19 cellular contexts compared by ENCODE assay signal in genomic region chr2:221532641-221533040, GRCh38. TPM values are rescaled to one million over a fixed set of nuclear protein-coding genes. Genes with fewer than 3 reads are reported as not detected.
A peak's percentile ranks its signal among the peaks of the same experiment; 100 is the strongest.
DNase-seq lines count a peak whose midpoint lies in the region; ATAC-seq, FAIRE-seq and TF ChIP-seq lines count a peak whose summit lies in the region.
"Had no signal": no experiment of that assay in that cellular context is flagged by ENCODE, and none has a peak within 500 bp of the region (broad histone marks: within the 10 kb centered on the region; RNA-seq: fewer than 3 reads in every experiment).

No MANE protein-coding gene starts in this region.

- no peak overlapping the region for H3K23ac ChIP-seq in neuronal stem cell (ENCODE audit: low read depth, low read length, poor library complexity)

- H3K27ac ChIP-seq in CD4-positive, alpha-beta memory T cell (ENCODE audit: low read depth, low read length), result no peak overlapping the region
- no peak overlapping the region for H3K27ac ChIP-seq in esophagus muscularis mucosa (replicated peaks in 1 of 4)
- H3K27ac ChIP-seq in neuronal stem cell (replicated peaks; ENCODE audit: low read length), result peak overlapping the region; percentile 31
- H3K27ac ChIP-seq in HepG2 (ENCODE audit: extremely low read length, insufficient read depth, low read length), result no peak overlapping the region
- H3K27ac ChIP-seq: HL-60 had no signal

- H3K4me3 Mint-ChIP-seq in CD4-positive, alpha-beta memory T cell, result peak overlapping the region in 1 of 8 donors; percentile 41
- H3K4me3 Mint-ChIP-seq: B cell; CD8-positive, alpha-beta T cell had no signal

- peak overlapping the region; percentile 48 for H3K18ac ChIP-seq in neuronal stem cell (ENCODE audit: low read length)

- no peak for DNase-seq in CD4-positive, alpha-beta memory T cell
- DNase-seq in NCI-H69 (lab: John Stamatoyannopoulos, UW) (peak; percentile 29), esophagus muscularis mucosa (ENCODE audit: extremely low spot score) (peak; percentile 91), neuronal stem cell (ENCODE audit: low spot score) (no peak), lower leg skin (ENCODE audit: low spot score in 2 of 2) (no peak), HepG2 (ENCODE audit: low spot score) (no peak)
- DNase-seq: C1 segment of cervical spinal cord; CD8-positive, alpha-beta T cell; DMS 273 treated with DMSO at 0.1 percent for 48 hours; IMR-90; KG1 had no signal

- H3K9me3 Mint-ChIP-seq in CD4-positive, alpha-beta memory T cell, result peaks cover 0 to 1% (median 0%) of the 10 kb centered on the region in 8 donors
- H3K9me3 Mint-ChIP-seq: CD8-positive, alpha-beta T cell had no signal

- CTCF ChIA-PET in CD4-positive, alpha-beta memory T cell (lab: Charles Lee; ENCODE audit: partially characterized antibody), result no interaction called here
- CTCF ChIA-PET in HepG2 (lab: Yijun Ruan, JAX; ENCODE audit: low intra/inter-chr PET ratio, low total read pairs), result no interaction called here

- no peak overlapping the region for H2BK15ac ChIP-seq in neuronal stem cell (ENCODE audit: low read length)

- TF ChIP-seq CTCF in esophagus muscularis mucosa (IDR thresholded peaks at IDR 0.05), result no peak
- no peak for TF ChIP-seq CTCF in lower leg skin (IDR thresholded peaks at IDR 0.05)
- no peak for TF ChIP-seq CTCF in HepG2 (CRISPR knock-in tag; IDR thresholded peaks at IDR 0.05)

- H2BK120ac ChIP-seq in neuronal stem cell (ENCODE audit: low read depth, low read length), result no peak overlapping the region

- no peak overlapping the region for H3K14ac ChIP-seq in neuronal stem cell (ENCODE audit: low read length)

- 87% methylated on average over 3 of the region's 3 CpGs for WGBS in esophagus muscularis mucosa
- no CpG with 5 or more reads among the region's 3 CpGs for WGBS in neuronal stem cell (ENCODE audit: extremely low coverage in 2 of 2, insufficient read length in 2 of 2, insufficient replicate concordance in 1 of 2), 2 donors
- 85 to 95% methylated on average over 3 of the region's 3 CpGs for WGBS in lower leg skin, 2 donors
- WGBS in HepG2 (ENCODE audit: low lambda C conversion rate), result 7% methylated on average over 3 of the region's 3 CpGs

- BruUV-seq in HepG2 (replicated peaks; lab: Mats Ljungman, UMichigan), result no TSS peak

- H3K36me3 Mint-ChIP-seq in CD4-positive, alpha-beta memory T cell, result peaks cover 9 to 13% of the 10 kb centered on the region in 2 donors
- H3K36me3 Mint-ChIP-seq: CD8-positive, alpha-beta T cell had no signal

- no peaks in the 10 kb centered on the region for H3K27me3 ChIP-seq in CD4-positive, alpha-beta memory T cell (ENCODE audit: insufficient read depth, low read length)
- H3K27me3 ChIP-seq in esophagus muscularis mucosa (no peaks in the 10 kb centered on the region), neuronal stem cell (ENCODE audit: control insufficient read depth in 3 of 3, insufficient read depth in 3 of 3, low read depth in 1 of 3, low read length in 3 of 3) (no peaks in the 10 kb centered on the region), HepG2 (ENCODE audit: control insufficient read depth in 1 of 2, insufficient read depth in 2 of 2, low read length in 2 of 2) (peaks cover 0 to 9% of the 10 kb centered on the region in 2 experiments; a peak in 3 of 5 replicates)

- intact Hi-C loops in CD4-positive, alpha-beta memory T cell (cut with micrococcal nuclease), result no loop called here
- intact Hi-C loops in esophagus muscularis mucosa (cut with DNase I) (no loop called here), lower leg skin (cut with DNase I; ENCODE audit: low total_unique reads) (no loop called here), HepG2 (cut with micrococcal nuclease; ENCODE audit: unreplicated experiment) (no loop called here)

- H3K79me2 ChIP-seq in HepG2 (ENCODE audit: insufficient read depth, low read length), result no peaks in the 10 kb centered on the region

- H3K79me1 ChIP-seq in neuronal stem cell (ENCODE audit: low read depth, low read length), result peaks cover 1% of the 10 kb centered on the region

- H3K4me3 ChIP-seq in CD4-positive, alpha-beta memory T cell (ENCODE audit: low read length in 2 of 2), result no peak overlapping the region
- H3K4me3 ChIP-seq in esophagus muscularis mucosa (no peak overlapping the region), neuronal stem cell (ENCODE audit: low read length in 2 of 2) (no peak overlapping the region), lower leg skin (ENCODE audit: low read depth, poor library complexity, severe bottlenecking) (no peak overlapping the region), HepG2 (replicated peaks in 1 of 3; ENCODE audit: insufficient read depth in 1 of 3, low read depth in 2 of 3, low read length in 3 of 3) (no peak overlapping the region)
- H3K4me3 ChIP-seq: GM12878 had no signal

- peaks cover 53% of the 10 kb centered on the region for H3K4me1 ChIP-seq in CD4-positive, alpha-beta memory T cell (ENCODE audit: insufficient read depth, low read length)
- H3K4me1 ChIP-seq in esophagus muscularis mucosa (peaks cover 13 to 34% (median 19%) of the 10 kb centered on the region in 4 donors), neuronal stem cell (ENCODE audit: control insufficient read depth in 2 of 2, insufficient read depth in 1 of 2, low read depth in 1 of 2, low read length in 2 of 2) (peaks cover 6 to 23% of the 10 kb centered on the region in 2 donors), HepG2 (ENCODE audit: insufficient read depth, low read length) (no peaks in the 10 kb centered on the region)

- POLR2A ChIA-PET in CD4-positive, alpha-beta memory T cell (lab: Charles Lee; ENCODE audit: partially characterized antibody), result interaction anchor here (1.5 to 4.9 kb wide), 3 partner anchors 7 to 33 kb away, joined by 6 to 186 read pairs (median 12); no protein-coding TSS in a partner anchor
- POLR2A ChIA-PET in HepG2 (lab: Yijun Ruan, JAX), result no interaction called here

- no peak overlapping the region for H3K4ac ChIP-seq in neuronal stem cell (ENCODE audit: low read length)

- H3K4me1 Mint-ChIP-seq in CD4-positive, alpha-beta memory T cell, result peaks cover 54 to 72% (median 66%) of the 10 kb centered on the region in 4 donors

- peak overlapping the region; percentile 28 to 94 (median 77) for H3K27ac Mint-ChIP-seq in CD4-positive, alpha-beta memory T cell
- H3K27ac Mint-ChIP-seq: B cell; CD8-positive, alpha-beta T cell had no signal

- no peaks in the 10 kb centered on the region for H4K20me1 ChIP-seq in HepG2 (ENCODE audit: insufficient read depth, low read length)

- H3K4me2 ChIP-seq in neuronal stem cell (ENCODE audit: insufficient read depth, low read length, poor library complexity, severe bottlenecking), result no peak overlapping the region
- H3K4me2 ChIP-seq in HepG2 (ENCODE audit: low read depth, low read length), result no peak overlapping the region

- no peak overlapping the region for H2AFZ ChIP-seq in neuronal stem cell (ENCODE audit: low read length)
- H2AFZ ChIP-seq in HepG2 (ENCODE audit: low read length), result no peak overlapping the region

- H3K9me3 ChIP-seq in CD4-positive, alpha-beta memory T cell (ENCODE audit: control insufficient read depth in 1 of 2, low read length in 2 of 2), result no peaks in the 10 kb centered on the region
- no peaks in the 10 kb centered on the region for H3K9me3 ChIP-seq in esophagus muscularis mucosa
- no peaks in the 10 kb centered on the region for H3K9me3 ChIP-seq in neuronal stem cell (replicated peaks in 1 of 2; ENCODE audit: control insufficient read depth in 2 of 2, insufficient read depth in 1 of 2, low read depth in 1 of 2, low read length in 2 of 2)
- H3K9me3 ChIP-seq in HepG2 (ENCODE audit: low read length), result no peaks in the 10 kb centered on the region

- no peak overlapping the region for H3K9ac ChIP-seq in neuronal stem cell (ENCODE audit: low read depth, low read length, poor library complexity)
- no peak overlapping the region for H3K9ac ChIP-seq in HepG2 (ENCODE audit: insufficient read depth, low read depth, low read length)

- H2AK5ac ChIP-seq in neuronal stem cell (ENCODE audit: low read depth, low read length), result no peak overlapping the region

- ATAC-seq in GM19023 (IDR thresholded peaks at IDR 0.05; ENCODE audit: unreplicated experiment), result no peak
- no peak for ATAC-seq in GM18858 (IDR thresholded peaks at IDR 0.05; ENCODE audit: unreplicated experiment)
- ATAC-seq in HepG2, result no peak
- ATAC-seq: CD8-positive, alpha-beta T cell; GM12878; HCT116 had no signal

- TF ChIP-seq POLR2A in esophagus muscularis mucosa (IDR thresholded peaks at IDR 0.05; ENCODE audit: low read depth), result no peak
- TF ChIP-seq POLR2A in lower leg skin (IDR thresholded peaks at IDR 0.05), result no peak
- TF ChIP-seq POLR2A in HepG2 (IDR thresholded peaks at IDR 0.05; ENCODE audit: insufficient read depth in 1 of 2, low read depth in 2 of 2, low read length in 2 of 2), result no peak

- in situ Hi-C loops in HepG2 (cut with HindIII; ENCODE audit: extremely low pct_ligation_motif_present, low pct_unique_long_range_greater_than_20kb), result no loop called here

- no peak overlapping the region for H2BK5ac ChIP-seq in neuronal stem cell (ENCODE audit: low read length)

- peak overlapping the region; percentile 2 for H4K91ac ChIP-seq in neuronal stem cell (ENCODE audit: low read depth, low read length, poor library complexity)

- no peaks in the 10 kb centered on the region for H3K27me3 Mint-ChIP-seq in CD4-positive, alpha-beta memory T cell
- H3K27me3 Mint-ChIP-seq: B cell had no signal

- no peaks in the 10 kb centered on the region for H3K36me3 ChIP-seq in CD4-positive, alpha-beta memory T cell (ENCODE audit: insufficient read depth, low read length)
- no peaks in the 10 kb centered on the region for H3K36me3 ChIP-seq in esophagus muscularis mucosa
- peaks cover 0 to 1% of the 10 kb centered on the region in 2 donors for H3K36me3 ChIP-seq in neuronal stem cell (replicated peaks in 1 of 2; ENCODE audit: control insufficient read depth in 2 of 2, insufficient read depth in 2 of 2, low read length in 2 of 2)
- H3K36me3 ChIP-seq in HepG2 (replicated peaks in 1 of 2; ENCODE audit: control insufficient read depth in 1 of 2, insufficient read depth in 2 of 2, low read length in 2 of 2), result no peaks in the 10 kb centered on the region

- H4K8ac ChIP-seq in neuronal stem cell (ENCODE audit: low read depth, low read length), result no peak overlapping the region

- no peak overlapping the region for H2BK12ac ChIP-seq in neuronal stem cell (ENCODE audit: low read length)

- FAIRE-seq in HepG2 (lab: Jason Lieb, UNC), result no peak
- FAIRE-seq: A204.1, GM12878, H54 had no signal

- TF ChIP-seq EP300 in esophagus muscularis mucosa (IDR thresholded peaks at IDR 0.05) (no peak), HepG2 (IDR thresholded peaks at IDR 0.05; ENCODE audit: low read depth in 2 of 2, low read length in 2 of 2) (no peak), HepG2 (CRISPR knock-in tag; IDR thresholded peaks at IDR 0.05; ENCODE audit: borderline replicate concordance) (no peak)

- TF ChIP-seq RAD21 in HepG2 (CRISPR knock-in tag; IDR thresholded peaks at IDR 0.05), result no peak

RNA-seq across cellular contexts. Expression of gene EPHA4, which starts 39.5 kb away (rescaled TPM):
- total RNA-seq in CD4-positive, alpha-beta memory T cell, result 100 to 1,000 TPM; 131 to 132 TPM
- polyA plus RNA-seq in CD4-positive, alpha-beta memory T cell, result 10 to 100 TPM; 20.9 to 29.0 TPM
- total RNA-seq in esophagus muscularis mucosa (10 to 100 TPM; 15.4 to 25.9 (median 20.2) TPM), lower leg skin (10 to 100 TPM; 35.2 to 63.1 (median 53.7) TPM), HepG2 (2016; rRNA removed; fragmentation: Illumina TruSeq; extraction: Trizol) (not detected in 2 replicates)
- 86.2 TPM for polyA plus RNA-seq in neuronal stem cell (2013, experiment 1 of 2)
- polyA plus RNA-seq in neuronal stem cell (2013, experiment 2 of 2), result 97.7 TPM
- total RNA-seq in HepG2 (2016; cell fraction: cytosol; rRNA removed; fragmentation: Illumina TruSeq; extraction: Trizol; ENCODE audit: low read depth), result not detected in 2 replicates
- not detected in 2 replicates for total RNA-seq in HepG2 (2016; cell fraction: insoluble cytoplasmic fraction; rRNA removed; fragmentation: Illumina TruSeq; extraction: Trizol)
- total RNA-seq in HepG2 (2016; cell fraction: membrane; rRNA removed; fragmentation: Illumina TruSeq; extraction: Trizol), result not detected in 2 replicates
- total RNA-seq in HepG2 (2016; cell fraction: nucleus; rRNA removed; fragmentation: Illumina TruSeq; extraction: Trizol), result not detected in 2 replicates
- polyA plus RNA-seq in HepG2 (2011; rRNA removed), result not detected in 2 replicates
- not detected in 2 replicates for polyA plus RNA-seq in HepG2 (2011; cell fraction: cytosol; rRNA removed)
- not detected in 2 replicates for polyA plus RNA-seq in HepG2 (2011; cell fraction: nucleus; rRNA removed)
- not detected in 2 replicates for polyA plus RNA-seq in HepG2 (2012)
- not detected in 2 replicates for polyA plus RNA-seq in HepG2 (2016; cell fraction: cytosol; fragmentation: Illumina TruSeq; extraction: Trizol; ENCODE audit: low read depth)
- not detected in 2 replicates for polyA plus RNA-seq in HepG2 (2016; cell fraction: insoluble cytoplasmic fraction; fragmentation: Illumina TruSeq; extraction: Trizol; ENCODE audit: low read depth)
- polyA plus RNA-seq in HepG2 (2016; cell fraction: membrane; fragmentation: Illumina TruSeq; extraction: Trizol; ENCODE audit: low read depth), result not detected in 2 replicates
- not detected in 2 replicates for polyA plus RNA-seq in HepG2 (2016; cell fraction: nucleus; fragmentation: Illumina TruSeq; extraction: Trizol; ENCODE audit: insufficient read depth, low read depth)
- polyA minus RNA-seq in HepG2 (2011; rRNA and poly(A)+ RNA removed; ENCODE audit: low replicate concordance), result not detected in 2 replicates
- not detected in 2 replicates for polyA minus RNA-seq in HepG2 (2011; cell fraction: cytosol; rRNA and poly(A)+ RNA removed)
- not detected in 2 replicates for polyA minus RNA-seq in HepG2 (2011; cell fraction: nucleus; rRNA and poly(A)+ RNA removed)

Comparison
In these comparisons a context has a peak if more than half of its experiments do, and no peak if none do; other contexts are left out.
1. DNase-seq: peak in NCI-H69 (single experiment) and esophagus muscularis mucosa (single experiment); none in CD4-positive, alpha-beta memory T cell (0 of 5), neuronal stem cell (single experiment), lower leg skin (0 of 2) and HepG2 (single experiment).
2. RNA of gene EPHA4, which starts 39.5 kb away (total RNA-seq): 131 to 132 TPM in CD4-positive, alpha-beta memory T cell, 35.2 to 63.1 TPM in lower leg skin and 15.4 to 25.9 TPM in esophagus muscularis mucosa; not detected in HepG2; every median in the first group is over 10 times any median in the second.